ENCODE assay signal across 1 cellular context in the genomic region with DNA sequence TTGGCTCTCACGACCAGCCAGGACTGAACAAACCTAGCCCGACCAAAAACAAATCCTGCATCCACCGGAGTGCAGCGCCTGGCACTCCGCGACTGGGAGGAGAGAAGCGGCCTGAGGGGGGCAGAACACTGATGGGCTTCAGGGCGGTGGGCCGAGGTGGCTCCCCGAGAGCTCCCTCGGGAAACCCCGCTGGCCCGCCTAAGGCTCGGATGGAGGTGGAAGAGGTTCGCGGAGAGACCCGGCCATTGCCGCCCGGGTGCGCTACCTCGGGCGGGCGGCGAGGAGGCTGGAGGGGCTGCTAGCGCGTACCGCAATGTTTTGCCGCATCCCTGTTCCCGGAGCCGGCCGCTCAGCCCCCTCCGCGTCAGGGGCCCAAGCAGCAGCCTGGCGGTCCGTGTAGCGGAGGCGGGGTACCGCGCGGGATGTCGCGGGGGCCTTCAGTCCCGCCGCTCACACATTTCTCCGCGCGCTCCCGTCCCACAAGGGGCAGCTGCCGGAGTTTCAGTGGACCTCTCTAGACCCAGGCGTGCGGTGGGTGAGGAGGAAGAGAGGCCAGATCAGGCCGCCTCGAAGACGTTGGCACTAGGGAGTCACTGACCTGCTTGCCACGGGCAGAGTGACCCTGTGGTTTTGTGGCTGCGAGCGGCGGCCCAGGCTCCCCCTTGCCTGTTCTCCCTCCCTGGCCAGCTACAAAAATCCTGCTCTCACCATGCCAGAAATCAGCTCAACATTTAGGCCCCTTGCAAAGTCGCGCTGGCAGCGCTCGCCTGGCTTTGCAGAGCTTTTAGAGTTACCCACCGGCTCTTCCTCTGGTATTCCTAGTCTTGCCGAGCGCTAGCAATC.
TF ChIP-seq lines count a peak whose summit lies in the region.

No MANE protein-coding gene starts in this region.

TF ChIP-seq in A549, 52 proteins besides CTCF, POLR2A, EP300 and RAD21 (continued from another document):
- no peak for TF ChIP-seq REST (IDR thresholded peaks at IDR 0.05)
- TF ChIP-seq JUNB (IDR thresholded peaks at IDR 0.05): no peak
- no peak for TF ChIP-seq RCOR1 (IDR thresholded peaks at IDR 0.05; ENCODE audit: low read depth, low read length)
- TF ChIP-seq ZFP36 (IDR thresholded peaks at IDR 0.05; ENCODE audit: borderline replicate concordance, partially characterized antibody): no peak
- no peak for TF ChIP-seq HOXB13 (CRISPR knock-in tag; IDR thresholded peaks at IDR 0.05; ENCODE audit: low read depth)
TF ChIP-seq in A549: peak in this region for 0.
